16 cellular contexts compared by ENCODE assay signal in the genomic region with DNA sequence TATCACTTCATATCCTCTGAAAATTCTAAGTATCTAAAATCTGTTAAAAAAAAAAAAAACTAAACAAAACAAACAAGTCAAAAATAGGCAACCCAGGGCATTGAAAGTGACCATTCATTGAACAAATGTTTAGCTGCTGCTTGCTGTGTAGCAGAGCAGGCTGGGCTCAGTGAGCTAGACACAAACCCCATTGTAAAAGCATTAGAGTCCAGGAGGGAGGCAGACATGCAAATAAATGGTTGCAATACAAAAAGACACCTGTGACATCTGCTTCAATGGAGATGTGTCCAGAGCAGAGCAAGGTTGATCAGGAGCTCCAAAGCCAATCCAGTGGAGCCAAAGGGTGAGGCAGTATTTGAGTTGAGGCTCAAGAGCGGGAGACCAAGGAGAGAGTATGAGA.
"Had no signal": no experiment of that assay in that cellular context is flagged by ENCODE, and none has a peak within 500 bp of the region (broad histone marks: within the 10 kb centered on the region; RNA-seq: fewer than 3 reads in every experiment).

No MANE protein-coding gene starts in this region.

- DNase-seq: activated B cell treated with CpG ODN at 0.5 μM for 24 hours; activated CD4-positive, alpha-beta T cell treated with anti-CD3 and anti-CD28 coated beads for 48 hours; activated CD8-positive, alpha-beta memory T cell treated with anti-CD3 and anti-CD28 coated beads, Interleukin-2, amount 50 U/mL, for 4 hours; activated CD8-positive, alpha-beta T cell treated with anti-CD3 and anti-CD28 coated beads for 36 hours; activated gamma-delta T cell; activated T-cell treated with anti-CD3 and anti-CD28 coated beads, Interleukin-2, amount 50 U/mL, for 48 hours; colonic mucosa; mucosa of descending colon; naive thymus-derived CD4-positive, alpha-beta T cell; stimulated activated CD4-positive, alpha-beta T cell treated with anti-CD3 and anti-CD28 coated beads, Interleukin-12 subunit alpha, Interleukin-12 subunit beta, amount 100 ng/mL, for 4 hours; stimulated activated CD4-positive, alpha-beta T cell treated with anti-CD3 and anti-CD28 coated beads, Interleukin-2, amount 100 ng/mL, for 24 hours had no signal

- H3K27me3 Mint-ChIP-seq: activated CD8-positive, alpha-beta T cell treated with anti-CD3 and anti-CD28 coated beads for 36 hours had no signal

- H3K9me3 Mint-ChIP-seq: activated B cell treated with CpG ODN at 0.5 μM for 24 hours; activated CD8-positive, alpha-beta T cell treated with anti-CD3 and anti-CD28 coated beads for 36 hours; memory B cell had no signal

- H3K36me3 Mint-ChIP-seq: activated naive CD4-positive, alpha-beta T cell treated with anti-CD3 and anti-CD28 coated beads, Interleukin-2, amount 50 U/mL, for 72 hours; memory B cell had no signal

- H3K27ac Mint-ChIP-seq: activated B cell treated with CpG ODN at 0.5 μM for 24 hours; activated CD8-positive, alpha-beta T cell treated with anti-CD3 and anti-CD28 coated beads for 36 hours; activated naive CD4-positive, alpha-beta T cell treated with anti-CD3 and anti-CD28 coated beads, Interleukin-2, amount 50 U/mL, for 72 hours; memory B cell; naive thymus-derived CD4-positive, alpha-beta T cell had no signal

- H3K4me1 Mint-ChIP-seq: activated B cell treated with CpG ODN at 0.5 μM for 24 hours, memory B cell had no signal

- FAIRE-seq: keratinocyte had no signal

- H3K4me3 Mint-ChIP-seq: activated B cell treated with CpG ODN at 0.5 μM for 24 hours; activated CD8-positive, alpha-beta T cell treated with anti-CD3 and anti-CD28 coated beads for 36 hours; memory B cell; naive thymus-derived CD4-positive, alpha-beta T cell had no signal

- ATAC-seq: activated CD8-positive, alpha-beta T cell treated with anti-CD3 and anti-CD28 coated beads for 36 hours; activated naive CD4-positive, alpha-beta T cell treated with anti-CD3 and anti-CD28 coated beads, Interleukin-2, amount 50 U/mL, for 72 hours; esophagus mucosa; left lobe of liver; mucosa of descending colon; naive thymus-derived CD4-positive, alpha-beta T cell had no signal
